1 cellular context compared by ENCODE assay signal in the genomic region with DNA sequence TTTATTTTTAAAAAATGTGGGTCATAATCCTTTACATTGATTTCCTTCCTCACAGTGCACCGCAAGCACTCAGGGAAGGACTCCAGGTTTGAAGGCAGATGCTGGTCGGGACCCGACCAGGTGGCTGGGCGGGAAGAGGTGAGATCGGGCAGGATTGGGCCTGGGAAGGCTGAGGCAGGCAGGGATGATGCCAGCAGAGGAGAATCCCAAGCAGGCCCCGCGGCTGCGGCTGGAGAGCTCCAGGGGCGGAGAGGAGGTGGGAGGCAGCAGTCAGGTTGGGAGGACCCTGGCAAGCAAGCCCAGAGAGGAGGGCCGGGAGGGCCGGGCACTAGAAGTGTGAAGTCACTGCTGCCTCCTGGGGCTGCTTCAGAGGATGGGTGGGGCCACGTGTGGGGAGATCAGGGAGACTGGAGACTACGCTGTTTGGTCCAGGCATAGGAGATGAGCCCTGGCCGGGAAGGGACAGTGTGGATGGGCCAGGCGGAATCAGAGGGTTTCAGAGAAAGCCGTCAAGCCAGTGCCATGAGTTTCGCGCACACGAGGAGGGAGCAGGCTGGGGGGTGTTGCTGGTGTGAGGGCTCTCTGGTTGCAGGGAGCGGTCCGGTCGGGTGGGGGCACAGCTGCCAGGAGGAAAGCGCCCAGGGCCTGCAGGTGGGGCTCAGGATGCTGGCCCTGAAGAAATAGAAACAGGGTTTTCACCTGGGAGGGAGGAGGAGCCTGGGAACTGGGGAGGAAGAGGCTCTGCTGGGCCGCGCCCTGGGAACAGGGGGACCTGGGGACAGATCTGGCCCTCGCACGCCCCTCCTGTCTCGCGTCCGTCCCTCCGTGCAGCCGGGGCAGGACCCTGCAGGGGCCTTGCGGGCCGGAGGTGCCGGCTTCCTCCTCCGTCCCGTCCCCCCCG.
TF ChIP-seq lines count a peak whose summit lies in the region.

No MANE protein-coding gene starts in this region.

TF ChIP-seq in HepG2, 621 proteins besides CTCF, POLR2A, EP300 and RAD21 (continued from another document):
- TF ChIP-seq, protein P1, sequence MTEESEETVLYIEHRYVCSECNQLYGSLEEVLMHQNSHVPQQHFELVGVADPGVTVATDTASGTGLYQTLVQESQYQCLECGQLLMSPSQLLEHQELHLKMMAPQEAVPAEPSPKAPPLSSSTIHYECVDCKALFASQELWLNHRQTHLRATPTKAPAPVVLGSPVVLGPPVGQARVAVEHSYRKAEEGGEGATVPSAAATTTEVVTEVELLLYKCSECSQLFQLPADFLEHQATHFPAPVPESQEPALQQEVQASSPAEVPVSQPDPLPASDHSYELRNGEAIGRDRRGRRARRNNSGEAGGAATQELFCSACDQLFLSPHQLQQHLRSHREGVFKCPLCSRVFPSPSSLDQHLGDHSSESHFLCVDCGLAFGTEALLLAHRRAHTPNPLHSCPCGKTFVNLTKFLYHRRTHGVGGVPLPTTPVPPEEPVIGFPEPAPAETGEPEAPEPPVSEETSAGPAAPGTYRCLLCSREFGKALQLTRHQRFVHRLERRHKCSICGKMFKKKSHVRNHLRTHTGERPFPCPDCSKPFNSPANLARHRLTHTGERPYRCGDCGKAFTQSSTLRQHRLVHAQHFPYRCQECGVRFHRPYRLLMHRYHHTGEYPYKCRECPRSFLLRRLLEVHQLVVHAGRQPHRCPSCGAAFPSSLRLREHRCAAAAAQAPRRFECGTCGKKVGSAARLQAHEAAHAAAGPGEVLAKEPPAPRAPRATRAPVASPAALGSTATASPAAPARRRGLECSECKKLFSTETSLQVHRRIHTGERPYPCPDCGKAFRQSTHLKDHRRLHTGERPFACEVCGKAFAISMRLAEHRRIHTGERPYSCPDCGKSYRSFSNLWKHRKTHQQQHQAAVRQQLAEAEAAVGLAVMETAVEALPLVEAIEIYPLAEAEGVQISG (CRISPR knock-in tag; IDR thresholded peaks at IDR 0.05): no peak
- TF ChIP-seq MTF2 (CRISPR knock-in tag; IDR thresholded peaks at IDR 0.05; ENCODE audit: borderline replicate concordance) (0 out of 2 replicates have a peak, but pooled peaks have one; percentile 16), ZNF263 (CRISPR knock-in tag; IDR thresholded peaks at IDR 0.05) (peak; percentile 66), RXRB (CRISPR knock-in tag; IDR thresholded peaks at IDR 0.05; ENCODE audit: borderline replicate concordance) (0 out of 2 replicates have a peak, but pooled peaks have one; percentile 7), HOXA5 (CRISPR knock-in tag; IDR thresholded peaks at IDR 0.05) (no peak), ZFX (CRISPR knock-in tag; IDR thresholded peaks at IDR 0.05; ENCODE audit: low read depth) (peak; percentile 33; the same call in 1 of the 2 replicates), ZNF468 (CRISPR knock-in tag; IDR thresholded peaks at IDR 0.05) (no peak), FOXC1 (CRISPR knock-in tag; IDR thresholded peaks at IDR 0.05; ENCODE audit: borderline replicate concordance) (peak; percentile 44; the same call in 1 of the 2 replicates)
